8 cellular contexts compared by ENCODE assay signal in genomic region chr11:123302751-123303195, GRCh38.
DNase-seq lines count a peak whose midpoint lies in the region; ATAC-seq lines count a peak whose summit lies in the region.

No MANE protein-coding gene starts in this region.

- H3K27ac Mint-ChIP-seq in activated naive CD4-positive, alpha-beta T cell treated with anti-CD3 and anti-CD28 coated beads, Interleukin-2, amount 10 ng/mL, durations not matched to agents 7 days and 5 days, result peak overlapping the region; percentile 19

- no peaks in the 10 kb centered on the region for H3K9me3 Mint-ChIP-seq in activated naive CD4-positive, alpha-beta T cell treated with anti-CD3 and anti-CD28 coated beads, Interleukin-2, amount 10 ng/mL, durations not matched to agents 7 days and 5 days

- no peak overlapping the region for H3K4me3 Mint-ChIP-seq in activated naive CD4-positive, alpha-beta T cell treated with anti-CD3 and anti-CD28 coated beads, Interleukin-2, amount 10 ng/mL, durations not matched to agents 7 days and 5 days

- ATAC-seq in GM18867 (IDR thresholded peaks at IDR 0.05; ENCODE audit: unreplicated experiment) (peak; percentile 36), HG03108 (IDR thresholded peaks at IDR 0.05; ENCODE audit: unreplicated experiment) (peak; percentile 38), GM21423 (IDR thresholded peaks at IDR 0.05; ENCODE audit: unreplicated experiment) (no peak)

- DNase-seq in activated naive CD4-positive, alpha-beta T cell treated with anti-CD3 and anti-CD28 coated beads, Interleukin-2, amount 10 ng/mL, durations not matched to agents 7 days and 5 days, result no peak
- peak; percentile 84 for DNase-seq in putamen (ENCODE audit: low spot score)
- DNase-seq in NCI-H187 (lab: John Stamatoyannopoulos, UW), result no peak
- no peak for DNase-seq in NCI-H1694 (lab: John Stamatoyannopoulos, UW)
- DNase-seq in cortex of kidney (lab: John Stamatoyannopoulos, UW), result no peak

- H3K27me3 Mint-ChIP-seq in activated naive CD4-positive, alpha-beta T cell treated with anti-CD3 and anti-CD28 coated beads, Interleukin-2, amount 10 ng/mL, durations not matched to agents 7 days and 5 days, result no peaks in the 10 kb centered on the region

- CTCF ChIA-PET in activated naive CD4-positive, alpha-beta T cell treated with anti-CD3 and anti-CD28 coated beads, Interleukin-2, amount 10 ng/mL, durations not matched to agents 7 days and 5 days (lab: Charles Lee), result interaction anchor here (1.0 to 4.1 kb wide), 8 partner anchors 52 to 176 kb away, joined by 3 to 31 read pairs (median 14); no protein-coding TSS in a partner anchor

- no peaks in the 10 kb centered on the region for H3K36me3 Mint-ChIP-seq in activated naive CD4-positive, alpha-beta T cell treated with anti-CD3 and anti-CD28 coated beads, Interleukin-2, amount 10 ng/mL, durations not matched to agents 7 days and 5 days

- H3K4me1 Mint-ChIP-seq in activated naive CD4-positive, alpha-beta T cell treated with anti-CD3 and anti-CD28 coated beads, Interleukin-2, amount 10 ng/mL, durations not matched to agents 7 days and 5 days, result peaks cover 46% of the 10 kb centered on the region
